22 cellular contexts compared by ENCODE assay signal in genomic region chr2:72851333-72851732, GRCh38.
"Had no signal": no experiment of that assay in that cellular context is flagged by ENCODE, and none has a peak within 500 bp of the region (broad histone marks: within the 10 kb centered on the region; RNA-seq: fewer than 3 reads in every experiment).

No MANE protein-coding gene starts in this region.

- ATAC-seq: heart left ventricle; left cardiac atrium; lower lobe of right lung; naive thymus-derived CD4-positive, alpha-beta T cell; psoas muscle had no signal

- H3K9ac ChIP-seq: parathyroid adenoma had no signal

- H3K27me3 ChIP-seq: colonic mucosa had no signal

- H3K27ac ChIP-seq: colonic mucosa, heart left ventricle, left ventricle myocardium inferior, lower lobe of right lung, parathyroid adenoma, psoas muscle, sigmoid colon, skin epidermis had no signal

- H3K4me1 Mint-ChIP-seq: memory B cell; naive thymus-derived CD4-positive, alpha-beta T cell had no signal

- H3K4me3 ChIP-seq: colonic mucosa, heart left ventricle, left ventricle myocardium inferior, lower lobe of right lung, psoas muscle, sigmoid colon, skin epidermis had no signal

- H3K4me3 Mint-ChIP-seq: memory B cell; naive thymus-derived CD4-positive, alpha-beta T cell; nephron progenitor cell; type B pancreatic cell had no signal

- H3K4me1 ChIP-seq: colonic mucosa, heart left ventricle, left ventricle myocardium inferior, lower lobe of right lung, parathyroid adenoma, psoas muscle, sigmoid colon had no signal

- H3K9me3 Mint-ChIP-seq: memory B cell; naive thymus-derived CD4-positive, alpha-beta T cell; nephron progenitor cell; type B pancreatic cell had no signal

- H3K36me3 ChIP-seq: colonic mucosa, heart left ventricle, left ventricle myocardium inferior, lower lobe of right lung, sigmoid colon had no signal

- H3K79me2 ChIP-seq: parathyroid adenoma had no signal

- DNase-seq: colonic mucosa; dermis blood vessel endothelial cell; effector CD4-positive, alpha-beta T cell; foreskin melanocyte; heart left ventricle; hippocampal formation; kidney; left cardiac atrium; left ventricle myocardium inferior; lower lobe of right lung; naive thymus-derived CD4-positive, alpha-beta T cell; nephron progenitor cell; psoas muscle; retina; sigmoid colon; stimulated activated CD4-positive, alpha-beta T cell treated with anti-CD3 and anti-CD28 coated beads, Interleukin-12 subunit alpha, Interleukin-12 subunit beta, amount 100 ng/mL, for 4 hours; stimulated activated CD4-positive, alpha-beta T cell treated with anti-CD3 and anti-CD28 coated beads, Interleukin-2, amount 100 ng/mL, for 48 hours; stimulated activated naive CD4-positive, alpha-beta T cell treated with Interleukin-2 at 50 U/mL for 16 hours had no signal

- H3K9me3 ChIP-seq: colonic mucosa, heart left ventricle, left ventricle myocardium inferior, lower lobe of right lung, psoas muscle, sigmoid colon had no signal

- H3K36me3 Mint-ChIP-seq: memory B cell; naive thymus-derived CD4-positive, alpha-beta T cell; type B pancreatic cell had no signal

- H2AFZ ChIP-seq: parathyroid adenoma had no signal

- H3K27ac Mint-ChIP-seq: memory B cell; naive thymus-derived CD4-positive, alpha-beta T cell; nephron progenitor cell; type B pancreatic cell had no signal
